Comparison of ENCODE assay signal across 16 cellular contexts in the genomic region with DNA sequence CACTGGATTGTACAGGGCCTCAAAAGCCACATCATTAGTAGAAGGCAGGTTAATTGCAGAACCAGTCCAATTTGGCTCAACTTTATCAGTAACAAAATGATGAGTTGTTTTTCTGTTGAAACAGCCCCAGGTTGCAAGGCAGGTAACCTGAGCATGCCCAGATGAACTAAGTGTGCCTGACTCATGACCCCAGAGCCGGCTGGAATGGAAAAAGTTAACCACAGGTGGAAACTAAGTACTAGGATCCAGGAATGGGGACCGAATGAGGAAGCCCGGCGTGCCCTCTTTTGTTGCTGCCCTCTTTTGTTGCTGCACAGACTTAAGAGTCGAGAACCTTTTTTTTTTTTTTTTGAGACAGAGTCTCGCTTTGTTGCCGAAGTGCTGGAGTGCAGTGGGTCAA.
DNase-seq lines count a peak whose midpoint lies in the region; ATAC-seq and TF ChIP-seq lines count a peak whose summit lies in the region.
"Had no signal": no experiment of that assay in that cellular context is flagged by ENCODE, and none has a peak within 500 bp of the region (broad histone marks: within the 10 kb centered on the region; RNA-seq: fewer than 3 reads in every experiment).

No MANE protein-coding gene starts in this region.

- ATAC-seq in activated CD4-positive, CD25-positive, alpha-beta regulatory T cell treated with anti-CD3 and anti-CD28 coated beads, Interleukin-2, amount 50 U/mL, for 24 hours = peak; percentile 45 to 51
- peak; percentile 75 for ATAC-seq in foreskin keratinocyte
- ATAC-seq: SK-N-SH treated with all-trans-retinoic acid at 6 μM for 48 hours, upper lobe of right lung had no signal

- no peak for DNase-seq in activated CD4-positive, CD25-positive, alpha-beta regulatory T cell (lab: John Stamatoyannopoulos, UW)
- DNase-seq in CD4-positive, alpha-beta memory T cell = no peak
- peak; percentile 36 to 56 for DNase-seq in activated CD4-positive, alpha-beta T cell treated with anti-CD3 and anti-CD28 coated beads, Interleukin-2, amount 50 U/mL, for 48 hours
- peak; percentile 44 to 63 for DNase-seq in foreskin keratinocyte
- no peak for DNase-seq in MM.1S
- DNase-seq in AG20443 (ENCODE audit: low spot score) = no peak
- no peak for DNase-seq in immature natural killer cell
- DNase-seq: effector CD4-positive, alpha-beta T cell; glutamatergic neuron; MV-4-11; NCI-H187; upper lobe of right lung had no signal

- H3K9me3 ChIP-seq in CD4-positive, alpha-beta memory T cell (ENCODE audit: control insufficient read depth in 1 of 2, low read length in 2 of 2) = no peaks in the 10 kb centered on the region
- no peaks in the 10 kb centered on the region for H3K9me3 ChIP-seq in MM.1S (replicated peaks; ENCODE audit: insufficient read depth, low read length)
- H3K9me3 ChIP-seq: right atrium auricular region, upper lobe of right lung had no signal

- peaks cover 49% of the 10 kb centered on the region for H3K4me1 ChIP-seq in CD4-positive, alpha-beta memory T cell (ENCODE audit: insufficient read depth, low read length)
- no peaks in the 10 kb centered on the region for H3K4me1 ChIP-seq in foreskin keratinocyte
- no peaks in the 10 kb centered on the region for H3K4me1 ChIP-seq in MM.1S (ENCODE audit: low read length)
- H3K4me1 ChIP-seq: upper lobe of right lung had no signal

- no peaks in the 10 kb centered on the region for H3K27me3 ChIP-seq in CD4-positive, alpha-beta memory T cell (ENCODE audit: insufficient read depth, low read length)
- H3K27me3 ChIP-seq in foreskin keratinocyte = no peaks in the 10 kb centered on the region
- H3K27me3 ChIP-seq in MM.1S (replicated peaks; ENCODE audit: insufficient read depth, low read length) = no peaks in the 10 kb centered on the region
- H3K27me3 ChIP-seq: right atrium auricular region, upper lobe of right lung had no signal

- peak overlapping the region in 1 of 8 donors; percentile 15 for H3K4me3 Mint-ChIP-seq in CD4-positive, alpha-beta memory T cell
- H3K4me3 Mint-ChIP-seq in immature natural killer cell = no peak overlapping the region
- H3K4me3 Mint-ChIP-seq: central memory CD8-positive, alpha-beta T cell had no signal

- no peaks in the 10 kb centered on the region for H3F3A ChIP-seq in MM.1S (ENCODE audit: insufficient read depth, low read length)

- H3K9me3 Mint-ChIP-seq in CD4-positive, alpha-beta memory T cell = peaks cover 0 to 2% (median 0%) of the 10 kb centered on the region in 8 donors
- no peaks in the 10 kb centered on the region for H3K9me3 Mint-ChIP-seq in immature natural killer cell
- H3K9me3 Mint-ChIP-seq: central memory CD8-positive, alpha-beta T cell had no signal

- TF ChIP-seq CTCF in foreskin keratinocyte (conservative IDR thresholded peaks at IDR 0.05) = no peak
- no peak for TF ChIP-seq CTCF in MM.1S (IDR thresholded peaks at IDR 0.05; ENCODE audit: low read length)

- no peaks in the 10 kb centered on the region for H3K36me3 Mint-ChIP-seq in CD4-positive, alpha-beta memory T cell
- H3K36me3 Mint-ChIP-seq in immature natural killer cell = no peaks in the 10 kb centered on the region

- no peak overlapping the region for H3K4me2 ChIP-seq in MM.1S (ENCODE audit: low read depth, low read length)

- H3K9me2 ChIP-seq in MM.1S (replicated peaks; ENCODE audit: insufficient read depth, low read length) = no peaks in the 10 kb centered on the region

- H2AFZ ChIP-seq in MM.1S (ENCODE audit: low read length) = no peak overlapping the region

- no peak overlapping the region for H3K4me3 ChIP-seq in CD4-positive, alpha-beta memory T cell (ENCODE audit: low read length in 2 of 2)
- H3K4me3 ChIP-seq in MM.1S (ENCODE audit: low read length) = no peak overlapping the region
- H3K4me3 ChIP-seq: right atrium auricular region, upper lobe of right lung had no signal

- no peak overlapping the region for H3K27ac ChIP-seq in CD4-positive, alpha-beta memory T cell (ENCODE audit: low read depth, low read length)
- H3K27ac ChIP-seq in foreskin keratinocyte (no peak overlapping the region), MM.1S (ENCODE audit: low read length) (no peak overlapping the region)
- H3K27ac ChIP-seq: right atrium auricular region, upper lobe of right lung had no signal

- H3K36me3 ChIP-seq in CD4-positive, alpha-beta memory T cell (ENCODE audit: insufficient read depth, low read length) = no peaks in the 10 kb centered on the region
- no peaks in the 10 kb centered on the region for H3K36me3 ChIP-seq in MM.1S (replicated peaks; ENCODE audit: insufficient read depth, low read length)
- H3K36me3 ChIP-seq: right atrium auricular region, upper lobe of right lung had no signal

- no peak overlapping the region for H3K9ac ChIP-seq in MM.1S (ENCODE audit: low read length)

- no peaks in the 10 kb centered on the region for H4K20me1 ChIP-seq in MM.1S (ENCODE audit: insufficient read depth, low read length)

- peaks cover 21 to 59% (median 41%) of the 10 kb centered on the region in 4 donors for H3K4me1 Mint-ChIP-seq in CD4-positive, alpha-beta memory T cell
- peaks cover 28 to 47% of the 10 kb centered on the region in 2 donors for H3K4me1 Mint-ChIP-seq in immature natural killer cell

- CTCF ChIA-PET in CD4-positive, alpha-beta memory T cell (lab: Charles Lee; ENCODE audit: partially characterized antibody) = interaction anchor here (0.6 kb wide), 1 partner anchor 153 kb away, joined by 4 read pairs; no protein-coding TSS in a partner anchor

- peak overlapping the region in 4 of 7 donors; percentile 35 to 94 (median 71) for H3K27ac Mint-ChIP-seq in CD4-positive, alpha-beta memory T cell
- no peak overlapping the region for H3K27ac Mint-ChIP-seq in immature natural killer cell

- H3K79me2 ChIP-seq in MM.1S (ENCODE audit: low read length) = no peaks in the 10 kb centered on the region

- POLR2A ChIA-PET in CD4-positive, alpha-beta memory T cell (lab: Charles Lee; ENCODE audit: partially characterized antibody) = interaction anchor here (1.6 kb wide), 1 partner anchor 80 kb away, joined by 7 read pairs; a partner anchor contains a TSS

- intact Hi-C loops in CD4-positive, alpha-beta memory T cell (cut with micrococcal nuclease) = no loop called here

- H3K27me3 Mint-ChIP-seq in CD4-positive, alpha-beta memory T cell = no peaks in the 10 kb centered on the region
- peaks cover 0 to 3% (median 0%) of the 10 kb centered on the region in 3 donors for H3K27me3 Mint-ChIP-seq in immature natural killer cell (ENCODE audit: low read depth in 3 of 3)
- H3K27me3 Mint-ChIP-seq: central memory CD8-positive, alpha-beta T cell had no signal

Comparison
In these comparisons a context has a peak if more than half of its experiments do, and no peak if none do; other contexts are left out.
1. DNase-seq: peak in activated CD4-positive, alpha-beta T cell treated with anti-CD3 and anti-CD28 coated beads, Interleukin-2, amount 50 U/mL, for 48 hours (2 of 2) and foreskin keratinocyte (2 of 2); none in activated CD4-positive, CD25-positive, alpha-beta regulatory T cell (0 of 4), CD4-positive, alpha-beta memory T cell (0 of 5), MM.1S (single experiment), AG20443 (single experiment) and immature natural killer cell (0 of 3).
2. H3K27ac Mint-ChIP-seq: peak in CD4-positive, alpha-beta memory T cell (4 of 7); none in immature natural killer cell (0 of 6).